In the genomic region with DNA sequence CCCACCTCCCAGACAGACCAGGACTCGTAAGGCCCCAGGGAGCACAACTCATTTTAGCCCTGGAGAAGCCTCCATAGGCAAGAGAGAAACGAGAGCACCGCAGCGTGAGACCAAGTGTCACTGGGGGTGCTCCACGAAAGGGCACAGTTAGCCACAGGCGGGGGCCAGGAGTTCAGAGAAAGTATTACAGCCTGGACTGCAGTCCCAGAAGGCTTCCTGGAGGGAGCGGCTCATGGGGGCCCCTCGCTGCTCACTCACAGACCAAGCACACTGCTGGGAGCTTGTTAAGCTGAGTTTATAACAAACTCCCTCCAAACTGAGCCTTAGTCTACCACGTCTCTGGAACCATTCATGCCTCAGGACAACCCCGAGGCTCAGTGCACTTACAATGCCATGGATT, we compare ENCODE assay signal across 8 cellular contexts. TPM values are rescaled to one million over a fixed set of nuclear protein-coding genes. Genes with fewer than 3 reads are reported as not detected.
"Had no signal": no experiment of that assay in that cellular context is flagged by ENCODE, and none has a peak within 500 bp of the region (broad histone marks: within the 10 kb centered on the region; RNA-seq: fewer than 3 reads in every experiment).

No MANE protein-coding gene starts in this region.

- H3K27ac ChIP-seq: HL-60 had no signal

- H3K4me3 Mint-ChIP-seq: HFFc6, IgD-negative memory B cell had no signal

- DNase-seq: GOT3, H7, HCEC 1CT, HFFc6, KG1 had no signal

- H3K27ac Mint-ChIP-seq: HFFc6 had no signal

- FAIRE-seq: HepG2 had no signal

- ATAC-seq: HepG2 had no signal

- H3K9me3 Mint-ChIP-seq: HFFc6, IgD-negative memory B cell had no signal

- H3K27me3 Mint-ChIP-seq: IgD-negative memory B cell had no signal

RNA-seq across cellular contexts. Expression of a gene that starts 17.1 kb away (rescaled TPM):
- total RNA-seq: HepG2 had no signal
